ENCODE assay signal across 10 cellular contexts in genomic region chr20:35315199-35316020, GRCh38. TPM values are rescaled to one million over a fixed set of nuclear protein-coding genes. Genes with fewer than 3 reads are reported as not detected.
DNase-seq lines count a peak whose midpoint lies in the region; ATAC-seq and TF ChIP-seq lines count a peak whose summit lies in the region.
"Had no signal": no experiment of that assay in that cellular context is flagged by ENCODE, and none has a peak within 500 bp of the region (broad histone marks: within the 10 kb centered on the region; RNA-seq: fewer than 3 reads in every experiment).

No MANE protein-coding gene starts in this region.

- ATAC-seq in HG02981 (IDR thresholded peaks at IDR 0.05; ENCODE audit: unreplicated experiment) (no peak), HG03565 (IDR thresholded peaks at IDR 0.05; ENCODE audit: unreplicated experiment) (no peak)

- H3K9ac ChIP-seq in Loucy (ENCODE audit: low read depth, low read length, poor library complexity, severe bottlenecking) (peak overlapping the region; percentile 31), adipocyte (ENCODE audit: low read length) (peak overlapping the region; percentile 59)
- H3K9ac ChIP-seq: KMS-11 had no signal

- no peaks in the 10 kb centered on the region for H4K20me1 ChIP-seq in Loucy (ENCODE audit: insufficient read depth, low read length, poor library complexity, severe bottlenecking)

- H3K9me3 ChIP-seq in Loucy (ENCODE audit: insufficient read depth, low read depth, low read length) (no peaks in the 10 kb centered on the region), adipocyte (ENCODE audit: control insufficient read depth, low read length) (no peaks in the 10 kb centered on the region)

- no peaks in the 10 kb centered on the region for H3K9me3 Mint-ChIP-seq in nephron

- no peak overlapping the region for H3K4me3 ChIP-seq in Loucy (ENCODE audit: low read length, poor library complexity, severe bottlenecking)
- peak overlapping the region; percentile 34 for H3K4me3 ChIP-seq in adipocyte (ENCODE audit: low read length)

- H2AFZ ChIP-seq in Loucy (ENCODE audit: low read length) = peak overlapping the region; percentile 41; the same call in 1 of the 2 replicates

- H3K27me3 Mint-ChIP-seq in nephron (ENCODE audit: low read depth) = no peaks in the 10 kb centered on the region

- no peaks in the 10 kb centered on the region for H3K79me2 ChIP-seq in Loucy (ENCODE audit: insufficient read depth, low read length)

- peaks cover 22% of the 10 kb centered on the region for H3K4me1 ChIP-seq in Loucy (ENCODE audit: insufficient read depth, low read length, poor library complexity, severe bottlenecking)
- peaks cover 66% of the 10 kb centered on the region for H3K4me1 ChIP-seq in adipocyte (ENCODE audit: control insufficient read depth, insufficient read depth, low read length)

- no peaks in the 10 kb centered on the region for H3K9me2 ChIP-seq in Loucy (replicated peaks; ENCODE audit: low read depth, low read length)

- peaks cover 28% of the 10 kb centered on the region for H3K36me3 Mint-ChIP-seq in nephron (ENCODE audit: low read depth)

- no peak overlapping the region for H3K4me3 Mint-ChIP-seq in nephron

- peak; percentile 21 for DNase-seq in Daoy (ENCODE audit: low read depth)
- no peak for DNase-seq in adipocyte (ENCODE audit: low read depth)
- DNase-seq in DMS53 (lab: John Stamatoyannopoulos, UW) = no peak
- DNase-seq: NCI-H526 treated with DMSO at 0.1 percent for 48 hours had no signal

- H3K27ac Mint-ChIP-seq in nephron = peak overlapping the region in 2 of 3 experiments; percentile 43

- H3K27me3 ChIP-seq in Loucy (ENCODE audit: insufficient read depth, low read length, poor library complexity, severe bottlenecking) (no peaks in the 10 kb centered on the region), adipocyte (replicated peaks; ENCODE audit: control insufficient read depth, insufficient read depth, low read length) (no peaks in the 10 kb centered on the region)

- H3K36me3 ChIP-seq in Loucy (ENCODE audit: insufficient read depth, low read length) (no peaks in the 10 kb centered on the region), adipocyte (ENCODE audit: control insufficient read depth, insufficient read depth, low read length, severe bottlenecking) (no peaks in the 10 kb centered on the region)

- H3K4me1 Mint-ChIP-seq in nephron = peaks cover 30% of the 10 kb centered on the region

- H3F3A ChIP-seq in Loucy (ENCODE audit: low read depth) = no peaks in the 10 kb centered on the region

- H3K4me2 ChIP-seq in Loucy (ENCODE audit: low read depth, low read length, poor library complexity, severe bottlenecking) = no peak overlapping the region
- H3K4me2 ChIP-seq: KMS-11 had no signal

- no peak for TF ChIP-seq CTCF in Loucy (conservative IDR thresholded peaks at IDR 0.05; ENCODE audit: low read length)
- TF ChIP-seq CTCF in nephron (IDR thresholded peaks at IDR 0.05; ENCODE audit: unreplicated experiment in 3 of 3) = no peak

RNA-seq across cellular contexts. Expression of gene FAM83C, which starts 23.2 kb away (rescaled TPM):
- total RNA-seq in Daoy (2014; rRNA removed; shearing (Covaris generic)) = not detected in 2 replicates
- total RNA-seq: T-helper 1 cell treated with Interleukin-12 subunit alpha and Interleukin-12 subunit beta and Interleukin-4 antibody, amounts not matched to agents 30 ng/mL and 1 ng/mL, for 36 hours had no signal

RNA-seq across cellular contexts. Expression of gene EIF6, which starts 30.8 kb away (rescaled TPM):
- 316 and 384 TPM in 2 replicates for total RNA-seq in Daoy (2014; rRNA removed; shearing (Covaris generic))

RNA-seq across cellular contexts. Expression of gene MMP24OS, which starts 37.5 kb away (rescaled TPM):
- 1.1 and 2.2 TPM in 2 replicates for total RNA-seq in Daoy (2014; rRNA removed; shearing (Covaris generic))
